In the genomic region with DNA sequence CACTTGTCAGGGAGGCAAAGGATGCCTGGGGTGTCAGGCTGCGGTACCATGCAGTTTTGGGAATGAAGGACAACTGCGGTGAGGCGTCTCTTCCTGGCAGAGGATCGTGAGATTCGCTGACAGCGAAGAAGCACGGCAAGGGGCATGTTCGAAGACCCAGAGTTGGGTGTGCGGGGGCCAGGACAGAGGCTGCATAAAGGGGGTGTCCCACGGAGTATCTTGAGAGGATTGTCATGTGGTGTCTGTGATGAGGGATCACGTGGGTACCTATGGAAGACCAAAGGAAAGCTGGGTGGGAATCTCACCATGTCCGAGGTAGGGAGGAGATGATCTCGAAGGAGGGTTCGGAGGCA, we compare ENCODE assay signal across 6 cellular contexts. TPM values are rescaled to one million over a fixed set of nuclear protein-coding genes. Genes with fewer than 3 reads are reported as not detected.
A peak's percentile ranks its signal among the peaks of the same experiment; 100 is the strongest.
DNase-seq lines count a peak whose midpoint lies in the region; ATAC-seq, FAIRE-seq and TF ChIP-seq lines count a peak whose summit lies in the region.

No MANE protein-coding gene starts in this region.

- peaks cover 21% of the 10 kb centered on the region for H3K36me3 Mint-ChIP-seq in T-cell

- peaks cover 5 to 8% of the 10 kb centered on the region in 2 experiments for H3K36me3 ChIP-seq in keratinocyte (ENCODE audit: control insufficient read depth in 2 of 2, extremely low read depth in 1 of 2, insufficient read depth in 2 of 2, low read length in 2 of 2)

- peak overlapping the region; percentile 93 for H3K4me2 ChIP-seq in keratinocyte (ENCODE audit: control insufficient read depth, extremely low read depth, insufficient read depth, low read depth, low read length)

- H3K4me3 ChIP-seq in keratinocyte (ENCODE audit: control insufficient read depth in 2 of 3, extremely low read depth in 1 of 3, insufficient read depth in 2 of 3, low read depth in 1 of 3, low read length in 3 of 3): peak overlapping the region; percentile 62 to 86 (median 84)

- H3K27me3 ChIP-seq in keratinocyte (ENCODE audit: control insufficient read depth, extremely low read depth, insufficient read depth, low read length): no peaks in the 10 kb centered on the region

- POLR2A ChIA-PET in T-cell (lab: Charles Lee): interaction anchor here in 1 of 2 donors (0.7 to 2.4 kb wide), 4 partner anchors 9 to 449 kb away, joined by 3 to 32 read pairs (median 4); a partner anchor contains a TSS

- no peaks in the 10 kb centered on the region for H3K9me1 ChIP-seq in keratinocyte (ENCODE audit: control insufficient read depth, extremely low read depth, insufficient read depth, low read length)

- peaks cover 8% of the 10 kb centered on the region for H3K4me1 ChIP-seq in keratinocyte (ENCODE audit: control insufficient read depth, extremely low read depth, insufficient read depth, low read length)

- H3K9me3 ChIP-seq in keratinocyte (ENCODE audit: control insufficient read depth, low read depth, low read length): no peaks in the 10 kb centered on the region

- H3K27ac ChIP-seq in keratinocyte (ENCODE audit: control insufficient read depth, insufficient read depth, low read length): peak overlapping the region; percentile 83

- no peaks in the 10 kb centered on the region for H3K9me3 Mint-ChIP-seq in T-cell

- FAIRE-seq in keratinocyte (lab: Jason Lieb, UNC): no peak

- in situ Hi-C loops in KBM-7 (cut with MboI; ENCODE audit: low pct_unique_long_range_greater_than_20kb, low sequenced_read_pairs): no loop called here

- no peaks in the 10 kb centered on the region for H3K27me3 Mint-ChIP-seq in T-cell

- TF ChIP-seq CTCF in keratinocyte (optimal IDR thresholded peaks at IDR 0.05 in 1 of 3, IDR thresholded peaks at IDR 0.05 in 1 of 3, conservative IDR thresholded peaks at IDR 0.05 in 1 of 3; ENCODE audit: extremely low read depth in 1 of 3, insufficient read depth in 2 of 3, low read length in 3 of 3): no peak

- ATAC-seq in GM21528 (IDR thresholded peaks at IDR 0.05; ENCODE audit: low FRiP score, unreplicated experiment) (peak; percentile 7), T-cell (replicated peaks in 1 of 4) (peak in 1 of 4 experiments; percentile 2)

- CTCF ChIA-PET in T-cell (lab: Charles Lee): interaction anchor here (0.5 to 2.2 kb wide), 6 partner anchors 19 to 89 kb away, joined by 3 to 23 read pairs (median 8); a partner anchor contains a TSS

- peak overlapping the region; percentile 46 for H2AFZ ChIP-seq in keratinocyte (ENCODE audit: control insufficient read depth, low read length)

- H4K20me1 ChIP-seq in keratinocyte (ENCODE audit: control insufficient read depth, extremely low read depth, insufficient read depth, low read length): no peaks in the 10 kb centered on the region

- dilution Hi-C loops in keratinocyte (cut with MboI; ENCODE audit: extremely low pct_ligation_motif_present, low sequenced_read_pairs): no loop called here

- peak overlapping the region; percentile 94 to 100 (median 98) for H3K4me3 Mint-ChIP-seq in T-cell

- H3K27ac Mint-ChIP-seq in T-cell: peak overlapping the region; percentile 89 to 93

- H3K9ac ChIP-seq in keratinocyte (ENCODE audit: control insufficient read depth, extremely low read depth, insufficient read depth, low read length): peak overlapping the region; percentile 87

- peaks cover 48% of the 10 kb centered on the region for H3K79me2 ChIP-seq in keratinocyte (ENCODE audit: control insufficient read depth, insufficient read depth, low read length)

- DNase-seq in T-cell (no peak), keratinocyte (ENCODE audit: low read depth, low spot score) (no peak), T-helper 9 cell (no peak), cerebellum (ENCODE audit: low spot score) (no peak), KBM-7 (no peak)

- peaks cover 60 to 61% (median 61%) of the 10 kb centered on the region in 3 donors for H3K4me1 Mint-ChIP-seq in T-cell

RNA-seq across cellular contexts. Expression of a gene that starts 0.4 kb away (rescaled TPM):
- total RNA-seq in T-cell (10 to 100 TPM; 16.8 to 24.5 (median 21.4) TPM), cerebellum (12.1 TPM)
- polyA plus RNA-seq in keratinocyte: 24.4 to 36.8 TPM (median 25.3 TPM) in 3 replicates
- polyA plus RNA-seq in keratinocyte (2011; ENCODE audit: low read depth): 14.9 TPM
- polyA plus RNA-seq in keratinocyte (2011; cell fraction: cytosol; rRNA removed): 25.5 and 33.8 TPM in 2 replicates
- 39.2 and 55.4 TPM in 2 replicates for polyA plus RNA-seq in keratinocyte (2011; cell fraction: nucleus; rRNA removed)
- 14.4 and 18.8 TPM in 2 replicates for polyA plus RNA-seq in keratinocyte (2012; ENCODE audit: low replicate concordance)
- polyA minus RNA-seq in keratinocyte: 39.2 to 83.6 TPM (median 39.8 TPM) in 3 replicates
- polyA minus RNA-seq in keratinocyte (2011; cell fraction: cytosol; rRNA and poly(A)+ RNA removed): 18.8 TPM
- polyA minus RNA-seq in keratinocyte (2011; cell fraction: nucleus; rRNA and poly(A)+ RNA removed): 12.7 and 19.4 TPM in 2 replicates

RNA-seq across cellular contexts. Expression of a gene that starts 18.5 kb away (rescaled TPM):
- total RNA-seq in T-cell: 10 to 100 TPM; 54.7 to 58.7 (median 57.6) TPM
- polyA plus RNA-seq in keratinocyte: 31.9 to 50.8 TPM (median 41.0 TPM) in 3 replicates
- polyA plus RNA-seq in keratinocyte (2011; ENCODE audit: low read depth): 8.3 TPM
- polyA plus RNA-seq in keratinocyte (2011; cell fraction: cytosol; rRNA removed): 33.8 and 44.4 TPM in 2 replicates
- 33.9 and 36.9 TPM in 2 replicates for polyA plus RNA-seq in keratinocyte (2011; cell fraction: nucleus; rRNA removed)
- 27.1 and 34.3 TPM in 2 replicates for polyA plus RNA-seq in keratinocyte (2012; ENCODE audit: low replicate concordance)
- polyA minus RNA-seq in keratinocyte: 13.9 to 24.3 TPM (median 14.1 TPM) in 3 replicates
- polyA minus RNA-seq in keratinocyte (2011; cell fraction: cytosol; rRNA and poly(A)+ RNA removed): 12.5 TPM
- polyA minus RNA-seq in keratinocyte (2011; cell fraction: nucleus; rRNA and poly(A)+ RNA removed): 5.0 and 7.5 TPM in 2 replicates
- total RNA-seq in cerebellum: 24.7 TPM

RNA-seq across cellular contexts. Expression of a gene that starts 40.9 kb away (rescaled TPM):
- total RNA-seq in T-cell (10 to 100 TPM in 1 of 5 donors, 1 to 10 TPM in 4; 1.5 to 12.0 (median 2.2) TPM), cerebellum (12.3 TPM)
- 5.7 to 11.0 TPM (median 7.9 TPM) in 3 replicates for polyA plus RNA-seq in keratinocyte
- 2.6 TPM for polyA plus RNA-seq in keratinocyte (2011; ENCODE audit: low read depth)
- polyA plus RNA-seq in keratinocyte (2011; cell fraction: cytosol; rRNA removed): 6.8 and 8.9 TPM in 2 replicates
- 8.0 and 11.0 TPM in 2 replicates for polyA plus RNA-seq in keratinocyte (2011; cell fraction: nucleus; rRNA removed)
- 9.5 and 9.9 TPM in 2 replicates for polyA plus RNA-seq in keratinocyte (2012; ENCODE audit: low replicate concordance)
- polyA minus RNA-seq in keratinocyte: 12.9 to 22.9 TPM (median 13.7 TPM) in 3 replicates
- polyA minus RNA-seq in keratinocyte (2011; cell fraction: cytosol; rRNA and poly(A)+ RNA removed): 6.1 TPM
- 5.4 and 10.0 TPM in 2 replicates for polyA minus RNA-seq in keratinocyte (2011; cell fraction: nucleus; rRNA and poly(A)+ RNA removed)

RNA-seq across cellular contexts. Expression of a gene that starts 47.7 kb away (rescaled TPM):
- total RNA-seq in T-cell (1 to 10 TPM; 1.8 to 7.1 (median 5.2) TPM), cerebellum (0.73 TPM)
- polyA plus RNA-seq in keratinocyte: 0.12 to 0.45 TPM (median 0.23 TPM) in 3 replicates
- 0.50 TPM for polyA plus RNA-seq in keratinocyte (2011; ENCODE audit: low read depth)
- polyA plus RNA-seq in keratinocyte (2011; cell fraction: cytosol; rRNA removed): 0.25 TPM in 1 of 2 replicates, not detected in the other
- polyA plus RNA-seq in keratinocyte (2011; cell fraction: nucleus; rRNA removed): 0.25 and 1.00 TPM in 2 replicates
- 0.69 TPM in 1 of 2 replicates, not detected in the other for polyA plus RNA-seq in keratinocyte (2012; ENCODE audit: low replicate concordance)
- 0.61 TPM in 1 of 3 replicates, not detected in the others for polyA minus RNA-seq in keratinocyte
- not detected for polyA minus RNA-seq in keratinocyte (2011; cell fraction: cytosol; rRNA and poly(A)+ RNA removed)
- polyA minus RNA-seq in keratinocyte (2011; cell fraction: nucleus; rRNA and poly(A)+ RNA removed): 0.63 TPM in 1 of 2 replicates, not detected in the other

RNA-seq across cellular contexts. Expression of a gene that starts 53.6 kb away (rescaled TPM):
- total RNA-seq in T-cell: 1 to 10 TPM; 2.5 to 3.1 (median 2.9) TPM
- 0.78 to 2.2 TPM (median 1.00 TPM) in 3 replicates for polyA plus RNA-seq in keratinocyte
- 1.5 TPM for polyA plus RNA-seq in keratinocyte (2011; ENCODE audit: low read depth)
- polyA plus RNA-seq in keratinocyte (2011; cell fraction: cytosol; rRNA removed): 0.11 and 0.17 TPM in 2 replicates
- 9.0 and 13.1 TPM in 2 replicates for polyA plus RNA-seq in keratinocyte (2011; cell fraction: nucleus; rRNA removed)
- 1.2 and 12.1 TPM in 2 replicates for polyA plus RNA-seq in keratinocyte (2012; ENCODE audit: low replicate concordance)
- 0.23 to 0.43 TPM (median 0.42 TPM) in 3 replicates for polyA minus RNA-seq in keratinocyte
- not detected for polyA minus RNA-seq in keratinocyte (2011; cell fraction: cytosol; rRNA and poly(A)+ RNA removed)
- polyA minus RNA-seq in keratinocyte (2011; cell fraction: nucleus; rRNA and poly(A)+ RNA removed): 1.9 and 2.0 TPM in 2 replicates
- 7.7 TPM for total RNA-seq in cerebellum
